Comparison of ENCODE assay signal across 14 cellular contexts in the genomic region with DNA sequence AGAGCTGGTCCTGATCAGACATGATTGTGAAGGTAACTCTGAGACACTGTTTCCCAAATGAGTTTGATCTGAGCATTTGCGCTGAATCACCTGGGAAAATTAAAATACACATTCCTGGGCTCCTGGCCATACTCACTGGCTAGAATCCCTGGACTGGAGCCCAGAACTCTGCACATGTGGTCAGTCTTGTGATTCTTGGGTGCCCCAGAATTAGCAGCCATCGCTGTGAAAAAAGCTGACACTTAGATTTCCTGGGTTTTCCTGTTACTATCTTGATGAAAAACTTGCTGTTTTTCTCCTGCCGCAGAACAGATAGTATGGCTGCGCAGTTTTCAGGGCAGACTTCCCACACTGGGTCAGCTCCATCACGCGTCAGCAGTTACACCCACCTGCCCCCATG. TPM values are rescaled to one million over a fixed set of nuclear protein-coding genes. Genes with fewer than 3 reads are reported as not detected.
DNase-seq lines count a peak whose midpoint lies in the region; ATAC-seq and TF ChIP-seq lines count a peak whose summit lies in the region.
"Had no signal": no experiment of that assay in that cellular context is flagged by ENCODE, and none has a peak within 500 bp of the region (broad histone marks: within the 10 kb centered on the region; RNA-seq: fewer than 3 reads in every experiment).

No MANE protein-coding gene starts in this region.

- H3K4me1 Mint-ChIP-seq in brain, result peaks cover 82% of the 10 kb centered on the region

- intact Hi-C loops in thyroid gland (cut with DNase I), result no loop called here
- intact Hi-C loops in left lung (cut with DNase I), result no loop called here

- H3K36me3 Mint-ChIP-seq in brain, result peaks cover 11% of the 10 kb centered on the region

- DNase-seq in NCI-H1092 treated with DMSO at 0.1 percent for 48 hours (lab: John Stamatoyannopoulos, UW), result peak; percentile 41
- DNase-seq in NCI-H1092 (lab: John Stamatoyannopoulos, UW), result no peak
- peak; percentile 87 for DNase-seq in iris pigment epithelial cell (ENCODE audit: low read depth)
- DNase-seq in thyroid gland, result peak; percentile 64 to 75
- no peak for DNase-seq in left lung
- DNase-seq in GM10266 (ENCODE audit: extremely low spot score), result no peak
- DNase-seq in DMS 273 treated with DMSO at 0.1 percent for 48 hours (lab: John Stamatoyannopoulos, UW), result no peak
- DNase-seq: 8988T; stimulated activated CD4-positive, alpha-beta T cell treated with anti-CD3 and anti-CD28 coated beads, Interleukin-15, amount 100 ng/mL, for 24 hours; T1000 had no signal

- TF ChIP-seq POLR2A in thyroid gland (IDR thresholded peaks at IDR 0.05), result no peak

- H3K9me3 Mint-ChIP-seq in brain, result peaks cover 0 to 3% (median 0%) of the 10 kb centered on the region in 5 experiments

- TF ChIP-seq CTCF in brain (conservative IDR thresholded peaks at IDR 0.05), result no peak
- TF ChIP-seq CTCF in thyroid gland (IDR thresholded peaks at IDR 0.05), result no peak
- no peak for TF ChIP-seq CTCF in left lung (IDR thresholded peaks at IDR 0.05)
- TF ChIP-seq CTCF in GM10266 (IDR thresholded peaks at IDR 0.05; ENCODE audit: control insufficient read depth, insufficient read depth, low read depth, missing control alignments), result no peak

- H3K27me3 ChIP-seq in thyroid gland (no peaks in the 10 kb centered on the region), left lung (peaks cover 12 to 83% of the 10 kb centered on the region in 2 donors)

- H3K9me3 ChIP-seq in thyroid gland (no peaks in the 10 kb centered on the region), left lung (no peaks in the 10 kb centered on the region)

- H3K4me1 ChIP-seq in thyroid gland (peaks cover 8 to 10% of the 10 kb centered on the region in 2 donors), left lung (peaks cover 0 to 12% of the 10 kb centered on the region in 2 donors)

- peak overlapping the region; percentile 79 to 98 (median 91) for H3K27ac Mint-ChIP-seq in brain

- no peak for ATAC-seq in left lung
- ATAC-seq: GM12878 had no signal

- H3K27me3 Mint-ChIP-seq in brain, result peaks cover 5% of the 10 kb centered on the region

- no peaks in the 10 kb centered on the region for H3K36me3 ChIP-seq in thyroid gland
- H3K36me3 ChIP-seq in left lung, result no peaks in the 10 kb centered on the region

- H3K4me3 Mint-ChIP-seq in brain, result peak overlapping the region in 1 of 5 experiments; percentile 33

- WGBS in thyroid gland, 2 donors, result 69 to 73% methylated on average over 6 of the region's 6 CpGs

- H3K27ac ChIP-seq in thyroid gland (no peak overlapping the region), left lung (no peak overlapping the region)

- H3K4me3 ChIP-seq in thyroid gland (replicated peaks in 1 of 3), result no peak overlapping the region
- H3K4me3 ChIP-seq in left lung, result no peak overlapping the region
- H3K4me3 ChIP-seq: GM12878 had no signal

RNA-seq across cellular contexts. Expression of gene NECAB2, which starts 24.6 kb away (rescaled TPM):
- polyA plus RNA-seq in brain (ENCODE audit: insufficient read depth, low read depth, low replicate concordance), result 35.7 TPM
- total RNA-seq in thyroid gland (under 1 TPM in 2 of 4 donors, not detected in 2; 0.63 to 0.94 TPM), left lung (under 1 TPM; 0.17 to 0.39 TPM)
- total RNA-seq: GM12878, lower leg skin had no signal
- polyA plus RNA-seq: GM12878 had no signal

RNA-seq across cellular contexts. Expression of gene OSGIN1, which starts 39.6 kb away (rescaled TPM):
- 2.9 TPM for polyA plus RNA-seq in brain (ENCODE audit: insufficient read depth, low read depth, low replicate concordance)
- total RNA-seq in thyroid gland, result 10 to 100 TPM; 14.5 to 53.5 (median 31.9) TPM
- total RNA-seq in left lung, result 10 to 100 TPM in 1 of 2 donors, 1 to 10 TPM in 1; 9.4 to 18.0 TPM

RNA-seq across cellular contexts. Expression of gene SLC38A8, which starts 50.0 kb away (rescaled TPM):
- polyA plus RNA-seq in brain (ENCODE audit: insufficient read depth, low read depth, low replicate concordance), result 4.1 TPM
- total RNA-seq in thyroid gland, result not detected
- under 1 TPM in 1 of 2 donors, not detected in 1; 0.65 TPM for total RNA-seq in left lung
- total RNA-seq: GM12878, lower leg skin, NCI-H460 had no signal
- polyA plus RNA-seq: GM12878 had no signal

Comparison
In these comparisons a context has a peak if more than half of its experiments do, and no peak if none do; other contexts are left out.
1. DNase-seq: peak in NCI-H1092 treated with DMSO at 0.1 percent for 48 hours (single experiment), iris pigment epithelial cell (single experiment) and thyroid gland (2 of 2); none in NCI-H1092 (single experiment), left lung (0 of 2), GM10266 (single experiment) and DMS 273 treated with DMSO at 0.1 percent for 48 hours (single experiment).